7 cellular contexts compared by ENCODE assay signal in the genomic region with DNA sequence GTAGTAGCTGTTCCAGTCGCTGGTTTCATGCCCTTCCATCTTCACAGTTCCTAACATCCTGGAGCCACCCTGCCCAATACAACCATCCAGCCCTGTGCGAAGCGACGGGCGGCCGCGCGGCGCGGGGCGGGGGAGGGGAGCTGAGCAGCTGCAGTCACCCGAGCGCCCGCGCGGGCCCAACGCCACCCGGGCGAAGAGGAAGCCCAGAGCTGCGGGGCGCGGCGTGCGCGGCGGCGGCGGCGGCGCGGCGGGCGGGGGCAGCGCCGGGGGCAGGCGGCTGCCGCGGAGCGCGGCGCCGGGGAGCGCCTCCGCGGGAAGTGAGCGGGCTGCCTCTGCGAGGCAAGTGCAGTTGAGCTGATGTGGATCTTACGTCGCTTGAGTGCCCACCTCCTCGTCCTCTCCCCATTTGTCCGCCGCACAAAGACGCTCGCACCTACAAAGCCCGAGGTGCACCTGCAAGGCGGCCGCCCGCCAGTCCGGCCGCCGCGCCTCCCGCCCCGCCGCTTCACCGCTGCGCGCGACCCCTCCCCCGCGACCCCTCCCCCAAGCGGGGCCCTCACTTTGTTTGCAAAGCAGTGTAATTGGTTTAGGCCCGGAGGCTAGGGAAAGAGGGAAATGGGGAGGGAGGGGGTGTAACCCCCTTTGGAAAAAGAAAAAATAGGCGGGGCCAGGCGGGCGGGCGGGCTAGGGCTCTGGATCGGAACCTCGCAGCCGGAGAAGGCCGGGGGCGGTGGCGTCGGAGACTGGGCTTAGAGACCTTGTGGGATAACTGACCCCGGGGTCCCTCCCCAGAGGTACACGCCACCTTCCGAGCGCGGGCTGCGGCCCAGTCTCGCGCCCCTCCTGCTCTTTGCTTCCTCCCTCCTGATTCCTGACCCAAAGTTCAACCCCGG. TPM values are rescaled to one million over a fixed set of nuclear protein-coding genes. Genes with fewer than 3 reads are reported as not detected.
A peak's percentile ranks its signal among the peaks of the same experiment; 100 is the strongest.
DNase-seq lines count a peak whose midpoint lies in the region; ATAC-seq and TF ChIP-seq lines count a peak whose summit lies in the region.

A gene (minus strand): TSS at position 334 of the 893 bp plus-strand sequence. CDS start 277 bp downstream, at position 57.
A gene with protein sequence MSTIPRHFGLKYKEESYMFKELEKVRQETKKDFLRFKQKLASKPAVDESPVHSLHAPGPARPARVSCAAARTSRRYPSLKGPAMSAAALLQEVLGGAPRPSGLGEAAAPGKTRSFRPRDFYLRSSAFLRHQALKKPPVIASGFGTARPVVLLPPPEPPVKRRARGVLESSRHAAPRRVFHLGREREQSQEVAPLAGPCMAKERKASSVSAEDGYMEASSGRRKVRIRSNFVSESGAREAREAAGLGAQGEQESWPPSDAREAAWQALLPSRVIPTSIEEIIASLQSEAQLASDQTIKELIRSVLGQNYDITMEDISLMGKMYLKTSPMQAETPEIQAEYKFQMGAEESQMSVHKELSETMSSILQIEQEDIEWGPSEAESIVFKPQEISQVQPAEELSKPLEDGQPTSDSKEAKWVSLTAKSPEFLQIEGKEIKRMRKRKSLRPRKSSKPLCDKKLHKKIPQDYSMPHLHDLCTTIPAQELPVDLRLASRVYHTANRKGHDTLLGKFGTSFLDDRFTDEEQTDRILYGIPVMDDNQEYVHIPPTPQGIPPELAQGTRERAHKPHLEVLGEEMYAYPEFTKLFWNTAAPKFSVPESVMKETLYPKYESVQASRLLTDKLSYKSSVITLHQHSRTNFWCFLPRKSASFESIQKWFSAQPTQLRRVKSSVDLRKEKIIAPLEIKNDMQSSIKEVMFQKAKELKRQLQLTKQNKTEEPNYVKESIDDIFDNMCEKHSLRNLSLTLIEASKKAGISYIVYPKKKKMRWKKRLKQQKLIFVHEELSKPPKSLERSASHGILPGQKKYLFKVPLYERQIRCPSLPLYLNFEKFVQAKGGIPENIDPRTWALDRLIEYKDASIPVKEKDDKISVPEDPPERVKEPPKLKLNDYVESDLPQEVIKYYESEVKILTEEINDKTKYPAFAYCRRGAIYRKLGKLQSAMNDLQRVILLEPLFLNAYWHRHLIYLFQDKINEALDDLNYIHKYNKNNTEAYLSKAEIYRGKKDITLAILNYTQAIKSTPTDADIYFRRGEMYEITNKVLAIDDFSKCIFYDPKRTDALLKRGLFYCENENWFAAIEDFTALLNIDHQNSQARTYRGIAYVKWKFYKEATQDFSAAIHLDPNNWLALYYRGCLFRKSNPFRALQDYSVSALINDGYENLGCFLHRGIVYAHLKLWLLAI (N-terminal part only) (plus strand): TSS at position 714 of the 893 bp plus-strand sequence. CDS start 26,436 bp downstream, outside the sequence.

- no peak for TF ChIP-seq POLR2A in ovary (IDR thresholded peaks at IDR 0.05)

- H3K4me3 ChIP-seq in fibroblast of pulmonary artery (replicated peaks; ENCODE audit: low read depth, low read length) (peak within 1 kb of the TSS; percentile 57), ovary (peak within 1 kb of the TSS; percentile 32)

- H3K27me3 ChIP-seq in ovary: peaks cover 5% of the 10 kb centered on the region

- DNase-seq in NCI-H1436 (lab: John Stamatoyannopoulos, UW) (peak; percentile 89), T1000 (lab: John Stamatoyannopoulos, UW) (peak; percentile 38), fibroblast of pulmonary artery (ENCODE audit: low read depth) (no peak), ovary (no peak), T-helper 9 cell (no peak)

- H3K27ac ChIP-seq in ovary: no peak within 1 kb of the TSS

- H3K4me1 ChIP-seq in ovary (ENCODE audit: insufficient read depth): peaks cover 9% of the 10 kb centered on the region

- H3K9me3 ChIP-seq in ovary: peaks cover 0 to 3% of the 10 kb centered on the region in 2 donors

- TF ChIP-seq EP300 in ovary (IDR thresholded peaks at IDR 0.05): no peak

- TF ChIP-seq CTCF in fibroblast of pulmonary artery (IDR thresholded peaks at IDR 0.05; ENCODE audit: low read length, missing control alignments) (no peak), ovary (IDR thresholded peaks at IDR 0.05) (no peak)

- intact Hi-C loops in ovary (cut with DNase I): no loop called here

- ATAC-seq in GM21825 (IDR thresholded peaks at IDR 0.05; ENCODE audit: unreplicated experiment) (peak; percentile 12), GM19467 (IDR thresholded peaks at IDR 0.05; ENCODE audit: unreplicated experiment) (no peak)

- WGBS in ovary, 3 donors: 1 to 2% (median 1%) methylated on average over 52 to 93 of the region's 93 CpGs

- no peaks in the 10 kb centered on the region for H3K36me3 ChIP-seq in ovary

RNA-seq across cellular contexts. Expression of the first gene that starts in this region (rescaled TPM):
- 1 to 10 TPM in 1 of 7 donors, under 1 TPM in 2, not detected in 4; 0.12 to 2.9 (median 0.31) TPM for total RNA-seq in ovary
- not detected for polyA plus RNA-seq in ovary

RNA-seq across cellular contexts. Expression of the second gene that starts in this region (rescaled TPM):
- under 1 TPM in 3 of 7 donors, not detected in 4; 0.05 to 0.92 (median 0.58) TPM for total RNA-seq in ovary
- not detected for polyA plus RNA-seq in ovary

Comparison
In these comparisons a context has a peak if more than half of its experiments do, and no peak if none do; other contexts are left out.
1. DNase-seq: peak in NCI-H1436 (single experiment) and T1000 (single experiment); none in fibroblast of pulmonary artery (single experiment), ovary (0 of 5) and T-helper 9 cell (single experiment).